13 cellular contexts compared by ENCODE assay signal in genomic region chr7:27167916-27168264, GRCh38. TPM values are rescaled to one million over a fixed set of nuclear protein-coding genes. Genes with fewer than 3 reads are reported as not detected.
DNase-seq lines count a peak whose midpoint lies in the region; ATAC-seq, FAIRE-seq and TF ChIP-seq lines count a peak whose summit lies in the region.
"Had no signal": no experiment of that assay in that cellular context is flagged by ENCODE, and none has a peak within 500 bp of the region (broad histone marks: within the 10 kb centered on the region; RNA-seq: fewer than 3 reads in every experiment).

No MANE protein-coding gene starts in this region.

- peaks cover 49% of the 10 kb centered on the region for H3F3A ChIP-seq in GM23338 (replicated peaks; ENCODE audit: low read depth)

- 2% methylated on average over 4 of the region's 4 CpGs for WGBS in GM12878 (ENCODE audit: insufficient coverage, insufficient replicate concordance, low lambda C conversion rate, missing lambda C conversion rate)

- FAIRE-seq in GM12878 (lab: Jason Lieb, UNC): no peak

- peaks cover 100% of the 10 kb centered on the region for H3K27me3 Mint-ChIP-seq in GM23338 (ENCODE audit: insufficient read depth, low read depth, poor library complexity)
- peaks cover 19% of the 10 kb centered on the region for H3K27me3 Mint-ChIP-seq in nephron progenitor cell (ENCODE audit: low read depth, poor library complexity)

- DNase-seq in AG10803 (ENCODE audit: low read depth): peak; percentile 81
- no peak for DNase-seq in GM23338 (ENCODE audit: low spot score)
- DNase-seq in GM12878 (ENCODE audit: low read depth, low spot score): no peak
- DNase-seq in nephron progenitor cell: peak; percentile 6
- DNase-seq in G401 (ENCODE audit: low spot score): no peak
- DNase-seq: Caco-2, hypothalamus, NCI-H2029 had no signal

- H3K9me2 ChIP-seq in GM23338 (ENCODE audit: insufficient read depth): no peaks in the 10 kb centered on the region

- H3K79me2 ChIP-seq in GM23338 (replicated peaks; ENCODE audit: insufficient read depth) (no peaks in the 10 kb centered on the region), GM12878 (ENCODE audit: control insufficient read depth, insufficient read depth, low read length) (no peaks in the 10 kb centered on the region)

- no peak for TF ChIP-seq RAD21 in GM12878 (IDR thresholded peaks at IDR 0.05; ENCODE audit: insufficient read depth, low read depth, low read length)

- peaks cover 2% of the 10 kb centered on the region; the same call in 1 of the 3 replicates for H3K9me3 ChIP-seq in GM12878 (replicated peaks; ENCODE audit: control insufficient read depth, insufficient read depth, low read length)
- H3K9me3 ChIP-seq: Caco-2 had no signal

- H3K9me3 Mint-ChIP-seq in GM23338 (peaks cover 19% of the 10 kb centered on the region; the same call in 2 of the 3 replicates), nephron progenitor cell (no peaks in the 10 kb centered on the region)
- H3K9me3 Mint-ChIP-seq: dendritic cell treated with granulocyte-macrophage colony-stimulating factor and Interleukin-4, amounts not matched to agents 40 ng/mL and 50 ng/mL, for 4 days; stimulated activated memory B cell treated with anti-CD40 and anti-IgM and Interleukin-4, amounts not matched to agents 10 μg/mL and 1 μg/mL and 100 μg/mL, for 72 hours had no signal

- H3K36me3 ChIP-seq in GM23338 (ENCODE audit: insufficient read depth) (no peaks in the 10 kb centered on the region; the same call in 1 of the 2 replicates), GM12878 (ENCODE audit: control insufficient read depth in 2 of 2, insufficient read depth in 2 of 2, low read length in 1 of 2) (no peaks in the 10 kb centered on the region; a peak in 1 of 4 replicates)

- RAD21 ChIA-PET in GM12878 (lab: Charles Lee; ENCODE audit: unreplicated experiment): no interaction called here

- H3K4me1 ChIP-seq in GM23338 (ENCODE audit: insufficient read depth) (peaks cover 10% of the 10 kb centered on the region), GM12878 (ENCODE audit: control insufficient read depth, insufficient read depth, low read length) (no peaks in the 10 kb centered on the region)

- H2AFZ ChIP-seq in GM23338: no peak overlapping the region
- no peak overlapping the region for H2AFZ ChIP-seq in GM12878 (ENCODE audit: control insufficient read depth, low read depth, low read length)

- no peak for TF ChIP-seq POLR2A in GM12878 (IDR thresholded peaks at IDR 0.05; ENCODE audit: low read depth, low read length)

- H3K4me1 Mint-ChIP-seq in GM23338 (peaks cover 17% of the 10 kb centered on the region), nephron progenitor cell (peaks cover 38% of the 10 kb centered on the region)

- H3K27ac ChIP-seq in GM23338 (ENCODE audit: low read depth): no peak overlapping the region
- no peak overlapping the region for H3K27ac ChIP-seq in GM12878 (ENCODE audit: control insufficient read depth, insufficient read depth)

- peaks cover 51% of the 10 kb centered on the region for H4K20me1 ChIP-seq in GM23338 (replicated peaks; ENCODE audit: insufficient read depth)
- no peaks in the 10 kb centered on the region for H4K20me1 ChIP-seq in GM12878 (ENCODE audit: control insufficient read depth, insufficient read depth)

- in situ Hi-C loops in GM12878 (cut with MboI) (loop anchor here (25.0 kb wide), 1 partner anchor 1081 kb away; no protein-coding TSS in a partner anchor), G401 (cut with HindIII; ENCODE audit: low sequenced_read_pairs) (no loop called here)

- H3K4me2 ChIP-seq in GM23338 (no peak overlapping the region), GM12878 (ENCODE audit: control insufficient read depth, insufficient read depth) (no peak overlapping the region)

- no TSS peak for BruUV-seq in GM12878 (replicated peaks; lab: Mats Ljungman, UMichigan)

- H3K4me3 Mint-ChIP-seq in GM23338 (no peak overlapping the region; the same call in 2 of the 3 replicates), nephron progenitor cell (peak overlapping the region; percentile 97)
- H3K4me3 Mint-ChIP-seq: dendritic cell treated with granulocyte-macrophage colony-stimulating factor and Interleukin-4, amounts not matched to agents 40 ng/mL and 50 ng/mL, for 4 days had no signal

- no peak overlapping the region for H3K9ac ChIP-seq in GM12878 (ENCODE audit: control insufficient read depth, insufficient read depth, low read length)

- ATAC-seq in GM23338: no peak
- no peak for ATAC-seq in GM12878
- no peak for ATAC-seq in HG02610 (IDR thresholded peaks at IDR 0.05; ENCODE audit: unreplicated experiment)
- ATAC-seq in HG03095 (IDR thresholded peaks at IDR 0.05; ENCODE audit: unreplicated experiment): no peak
- no peak for ATAC-seq in GM21381 (IDR thresholded peaks at IDR 0.05; ENCODE audit: unreplicated experiment)
- ATAC-seq: stimulated activated memory B cell treated with anti-CD40 and anti-IgM and Interleukin-4, amounts not matched to agents 10 μg/mL and 1 μg/mL and 100 μg/mL, for 72 hours had no signal

- SMC1A ChIA-PET in GM12878 (lab: Charles Lee; ENCODE audit: uncharacterized antibody, unreplicated experiment): no interaction called here

- TF ChIP-seq EP300 in GM12878 (IDR thresholded peaks at IDR 0.05; ENCODE audit: borderline replicate concordance in 1 of 2, control insufficient read depth in 1 of 2, low read depth in 2 of 2, low read length in 2 of 2): no peak

- CTCF ChIA-PET in GM12878 (lab: Yijun Ruan, JAX): no interaction called here

- H3K36me3 Mint-ChIP-seq in GM23338 (ENCODE audit: low read depth): no peaks in the 10 kb centered on the region; the same call in 2 of the 3 replicates
- H3K36me3 Mint-ChIP-seq in nephron progenitor cell (ENCODE audit: low read depth): peaks cover 76% of the 10 kb centered on the region
- H3K36me3 Mint-ChIP-seq: stimulated activated memory B cell treated with anti-CD40 and anti-IgM and Interleukin-4, amounts not matched to agents 10 μg/mL and 1 μg/mL and 100 μg/mL, for 72 hours had no signal

- H3K4me3 ChIP-seq in AG10803 (ENCODE audit: low read length) (peak overlapping the region; percentile 87), GM23338 (no peak overlapping the region), GM12878 (no peak overlapping the region)

- intact Hi-C loops in GM12878 (cut with micrococcal nuclease; ENCODE audit: unreplicated experiment): no loop called here

- TF ChIP-seq CTCF in AG10803 (conservative IDR thresholded peaks at IDR 0.05; ENCODE audit: low read length): no peak
- no peak for TF ChIP-seq CTCF in GM23338 (conservative IDR thresholded peaks at IDR 0.05; ENCODE audit: low read depth in 2 of 2)
- TF ChIP-seq CTCF in GM12878 (IDR thresholded peaks at IDR 0.05 in 2 of 3, conservative IDR thresholded peaks at IDR 0.05 in 1 of 3; ENCODE audit: control insufficient read depth in 2 of 3, extremely low read depth in 1 of 3, insufficient read depth in 1 of 3, low read depth in 3 of 3, low read length in 3 of 3): no peak
- no peak for TF ChIP-seq CTCF in nephron progenitor cell (IDR thresholded peaks at IDR 0.05)

- POLR2A ChIA-PET in GM12878 (lab: Charles Lee): interaction anchor here (0.6 kb wide), 1 partner anchor 275 kb away, joined by 3 read pairs; no protein-coding TSS in a partner anchor

- H3K27me3 ChIP-seq in GM23338 (ENCODE audit: insufficient read depth) (peaks cover 100% of the 10 kb centered on the region), GM12878 (replicated peaks in 1 of 2; ENCODE audit: control insufficient read depth in 2 of 2, insufficient read depth in 2 of 2, low read length in 1 of 2) (peaks cover 29 to 46% of the 10 kb centered on the region in 2 experiments)

- H3K27ac Mint-ChIP-seq in GM23338 (no peak overlapping the region), nephron progenitor cell (peak overlapping the region; percentile 98)
- H3K27ac Mint-ChIP-seq: dendritic cell treated with granulocyte-macrophage colony-stimulating factor and Interleukin-4, amounts not matched to agents 40 ng/mL and 50 ng/mL, for 4 days had no signal

RNA-seq across cellular contexts. Expression of gene HOXA9, which starts 2.6 kb away (rescaled TPM):
- total RNA-seq in GM23338 (2014; rRNA removed; shearing (Covaris generic)): not detected in 2 replicates
- polyA plus RNA-seq in GM23338 (2016; fragmentation: Nextera tagmentation; extraction: Ambion mirVana) (not detected in 2 replicates), GM12878 (2011; rRNA removed) (not detected in 2 replicates), GM12878 (2014; fragmentation: Illumina TruSeq; extraction: Trizol) (not detected in 2 replicates), GM12878 (2014; fragmentation: Nextera tagmentation; extraction: Ambion mirVana) (not detected), GM12878 (2014; rRNA removed) (not detected in 2 replicates), GM12878 (2016; fragmentation: Nextera tagmentation; extraction: Ambion mirVana) (not detected)
- total RNA-seq in GM12878 (2013; cell fraction: nucleolus; rRNA removed): not detected in 2 replicates
- total RNA-seq in GM12878 (2014; rRNA removed) (not detected in 2 replicates), GM12878 (2014; rRNA removed; fragmentation: Illumina TruSeq; extraction: Trizol) (not detected in 2 replicates), GM12878 (2021) (not detected in 2 replicates)
- polyA plus RNA-seq in GM12878 (2011; ENCODE audit: low read depth): not detected
- polyA plus RNA-seq in GM12878 (2011; cell fraction: cytosol; rRNA removed): not detected in 2 replicates
- polyA plus RNA-seq in GM12878 (2011; cell fraction: nucleus; rRNA removed): not detected in 2 replicates
- not detected in 2 replicates for polyA plus RNA-seq in GM12878 (2012)
- not detected in 2 replicates for polyA minus RNA-seq in GM12878 (2011; rRNA and poly(A)+ RNA removed)
- not detected in 2 replicates for polyA minus RNA-seq in GM12878 (2011; cell fraction: cytosol; rRNA and poly(A)+ RNA removed)
- not detected in 2 replicates for polyA minus RNA-seq in GM12878 (2011; cell fraction: nucleus; rRNA and poly(A)+ RNA removed)
- 66.5 and 71.2 TPM in 2 replicates for total RNA-seq in G401 (2014; rRNA removed; shearing (Covaris generic))

RNA-seq across cellular contexts. Expression of gene HOXA10, which starts 6.2 kb away (rescaled TPM):
- total RNA-seq in GM23338 (2014; rRNA removed; shearing (Covaris generic)): not detected in 2 replicates
- polyA plus RNA-seq in GM23338 (2016; fragmentation: Nextera tagmentation; extraction: Ambion mirVana) (not detected in 2 replicates), GM12878 (2011; rRNA removed) (not detected in 2 replicates), GM12878 (2014; fragmentation: Illumina TruSeq; extraction: Trizol) (not detected in 2 replicates), GM12878 (2014; fragmentation: Nextera tagmentation; extraction: Ambion mirVana) (not detected), GM12878 (2014; rRNA removed) (not detected in 2 replicates), GM12878 (2016; fragmentation: Nextera tagmentation; extraction: Ambion mirVana) (not detected)
- total RNA-seq in GM12878 (2013; cell fraction: nucleolus; rRNA removed): not detected in 2 replicates
- total RNA-seq in GM12878 (2014; rRNA removed) (not detected in 2 replicates), GM12878 (2014; rRNA removed; fragmentation: Illumina TruSeq; extraction: Trizol) (not detected in 2 replicates), GM12878 (2021) (not detected in 2 replicates)
- polyA plus RNA-seq in GM12878 (2011; ENCODE audit: low read depth): not detected
- not detected in 2 replicates for polyA plus RNA-seq in GM12878 (2011; cell fraction: cytosol; rRNA removed)
- not detected in 2 replicates for polyA plus RNA-seq in GM12878 (2011; cell fraction: nucleus; rRNA removed)
- polyA plus RNA-seq in GM12878 (2012): not detected in 2 replicates
- not detected in 2 replicates for polyA minus RNA-seq in GM12878 (2011; rRNA and poly(A)+ RNA removed)
- not detected in 2 replicates for polyA minus RNA-seq in GM12878 (2011; cell fraction: cytosol; rRNA and poly(A)+ RNA removed)
- polyA minus RNA-seq in GM12878 (2011; cell fraction: nucleus; rRNA and poly(A)+ RNA removed): not detected in 2 replicates
- total RNA-seq in G401 (2014; rRNA removed; shearing (Covaris generic)): 10.3 and 23.0 TPM in 2 replicates

RNA-seq across cellular contexts. Expression of gene HOXA7, which starts 11.4 kb away (rescaled TPM):
- not detected in 2 replicates for total RNA-seq in GM23338 (2014; rRNA removed; shearing (Covaris generic))
- 0.24 TPM in 1 of 2 replicates, not detected in the other for polyA plus RNA-seq in GM23338 (2016; fragmentation: Nextera tagmentation; extraction: Ambion mirVana)
- total RNA-seq in GM12878 (2013; cell fraction: nucleolus; rRNA removed): not detected in 2 replicates
- not detected in 2 replicates for total RNA-seq in GM12878 (2014; rRNA removed)
- total RNA-seq in GM12878 (2014; rRNA removed; fragmentation: Illumina TruSeq; extraction: Trizol): not detected in 2 replicates
- not detected in 2 replicates for total RNA-seq in GM12878 (2021)
- not detected for polyA plus RNA-seq in GM12878 (2011; ENCODE audit: low read depth)
- polyA plus RNA-seq in GM12878 (2011; rRNA removed): not detected in 2 replicates
- not detected in 2 replicates for polyA plus RNA-seq in GM12878 (2011; cell fraction: cytosol; rRNA removed)
- polyA plus RNA-seq in GM12878 (2011; cell fraction: nucleus; rRNA removed): not detected in 2 replicates
- polyA plus RNA-seq in GM12878 (2012): not detected in 2 replicates
- not detected in 2 replicates for polyA plus RNA-seq in GM12878 (2014; fragmentation: Illumina TruSeq; extraction: Trizol)
- polyA plus RNA-seq in GM12878 (2014; fragmentation: Nextera tagmentation; extraction: Ambion mirVana): not detected
- polyA plus RNA-seq in GM12878 (2014; rRNA removed): not detected in 2 replicates
- not detected for polyA plus RNA-seq in GM12878 (2016; fragmentation: Nextera tagmentation; extraction: Ambion mirVana)
- polyA minus RNA-seq in GM12878 (2011; rRNA and poly(A)+ RNA removed): not detected in 2 replicates
- not detected in 2 replicates for polyA minus RNA-seq in GM12878 (2011; cell fraction: cytosol; rRNA and poly(A)+ RNA removed)
- not detected in 2 replicates for polyA minus RNA-seq in GM12878 (2011; cell fraction: nucleus; rRNA and poly(A)+ RNA removed)
- total RNA-seq in G401 (2014; rRNA removed; shearing (Covaris generic)): 4.4 and 7.1 TPM in 2 replicates

RNA-seq across cellular contexts. Expression of gene HOXA3, which starts 15.5 kb away (rescaled TPM):
- not detected in 2 replicates for total RNA-seq in GM23338 (2014; rRNA removed; shearing (Covaris generic))
- not detected in 2 replicates for polyA plus RNA-seq in GM23338 (2016; fragmentation: Nextera tagmentation; extraction: Ambion mirVana)
- not detected in 2 replicates for total RNA-seq in GM12878 (2013; cell fraction: nucleolus; rRNA removed)
- total RNA-seq in GM12878 (2014; rRNA removed): not detected in 2 replicates
- not detected in 2 replicates for total RNA-seq in GM12878 (2014; rRNA removed; fragmentation: Illumina TruSeq; extraction: Trizol)
- 0.08 TPM in 1 of 2 replicates, not detected in the other for total RNA-seq in GM12878 (2021)
- not detected for polyA plus RNA-seq in GM12878 (2011; ENCODE audit: low read depth)
- polyA plus RNA-seq in GM12878 (2011; rRNA removed): 0.05 and 0.13 TPM in 2 replicates
- polyA plus RNA-seq in GM12878 (2011; cell fraction: cytosol; rRNA removed): 0.02 TPM in 1 of 2 replicates, not detected in the other
- 0.06 and 0.13 TPM in 2 replicates for polyA plus RNA-seq in GM12878 (2011; cell fraction: nucleus; rRNA removed)
- polyA plus RNA-seq in GM12878 (2012): not detected in 2 replicates
- not detected in 2 replicates for polyA plus RNA-seq in GM12878 (2014; fragmentation: Illumina TruSeq; extraction: Trizol)
- polyA plus RNA-seq in GM12878 (2014; fragmentation: Nextera tagmentation; extraction: Ambion mirVana): not detected
- not detected in 2 replicates for polyA plus RNA-seq in GM12878 (2014; rRNA removed)
- polyA plus RNA-seq in GM12878 (2016; fragmentation: Nextera tagmentation; extraction: Ambion mirVana): not detected
- not detected in 2 replicates for polyA minus RNA-seq in GM12878 (2011; rRNA and poly(A)+ RNA removed)
- polyA minus RNA-seq in GM12878 (2011; cell fraction: cytosol; rRNA and poly(A)+ RNA removed): not detected in 2 replicates
- not detected in 2 replicates for polyA minus RNA-seq in GM12878 (2011; cell fraction: nucleus; rRNA and poly(A)+ RNA removed)
- 2.2 TPM in 1 of 2 replicates, not detected in the other for total RNA-seq in G401 (2014; rRNA removed; shearing (Covaris generic))

RNA-seq across cellular contexts. Expression of gene HOXA11, which starts 17.1 kb away (rescaled TPM):
- not detected in 2 replicates for total RNA-seq in GM23338 (2014; rRNA removed; shearing (Covaris generic))
- polyA plus RNA-seq in GM23338 (2016; fragmentation: Nextera tagmentation; extraction: Ambion mirVana): not detected in 2 replicates
- total RNA-seq in GM12878 (2013; cell fraction: nucleolus; rRNA removed): not detected in 2 replicates
- not detected in 2 replicates for total RNA-seq in GM12878 (2014; rRNA removed)
- not detected in 2 replicates for total RNA-seq in GM12878 (2014; rRNA removed; fragmentation: Illumina TruSeq; extraction: Trizol)
- total RNA-seq in GM12878 (2021): not detected in 2 replicates
- not detected for polyA plus RNA-seq in GM12878 (2011; ENCODE audit: low read depth)
- polyA plus RNA-seq in GM12878 (2011; rRNA removed): not detected in 2 replicates
- polyA plus RNA-seq in GM12878 (2011; cell fraction: cytosol; rRNA removed): 0.03 TPM in 1 of 2 replicates, not detected in the other
- polyA plus RNA-seq in GM12878 (2011; cell fraction: nucleus; rRNA removed): not detected in 2 replicates
- not detected in 2 replicates for polyA plus RNA-seq in GM12878 (2012)
- not detected in 2 replicates for polyA plus RNA-seq in GM12878 (2014; fragmentation: Illumina TruSeq; extraction: Trizol)
- polyA plus RNA-seq in GM12878 (2014; fragmentation: Nextera tagmentation; extraction: Ambion mirVana): not detected
- polyA plus RNA-seq in GM12878 (2014; rRNA removed): not detected in 2 replicates
- not detected for polyA plus RNA-seq in GM12878 (2016; fragmentation: Nextera tagmentation; extraction: Ambion mirVana)
- polyA minus RNA-seq in GM12878 (2011; rRNA and poly(A)+ RNA removed): not detected in 2 replicates
- polyA minus RNA-seq in GM12878 (2011; cell fraction: cytosol; rRNA and poly(A)+ RNA removed): not detected in 2 replicates
- not detected in 2 replicates for polyA minus RNA-seq in GM12878 (2011; cell fraction: nucleus; rRNA and poly(A)+ RNA removed)
- total RNA-seq in G401 (2014; rRNA removed; shearing (Covaris generic)): 9.3 and 11.6 TPM in 2 replicates

Comparison
In these comparisons a context has a peak if more than half of its experiments do, and no peak if none do; other contexts are left out.
1. DNase-seq: peak in AG10803 (single experiment) and nephron progenitor cell (single experiment); none in GM23338 (single experiment), GM12878 (single experiment) and G401 (single experiment).
2. RNA of gene HOXA9, which starts 2.6 kb away (total RNA-seq): 66.5 to 71.2 TPM in G401; not detected in GM23338 and not detected in GM12878; every median in the first group is over 10 times any median in the second.
3. RNA of gene HOXA10, which starts 6.2 kb away (total RNA-seq): 10.3 to 23.0 TPM in G401; not detected in GM23338 and not detected in GM12878; every median in the first group is over 10 times any median in the second.